Comparison of ENCODE assay signal across 1 cellular context in genomic region chr19:45864629-45865082, GRCh38.
TF ChIP-seq lines count a peak whose summit lies in the region.

No MANE protein-coding gene starts in this region.

TF ChIP-seq in HepG2, 621 proteins besides CTCF, POLR2A, EP300 and RAD21:
- TF ChIP-seq JUNB (CRISPR knock-in tag; IDR thresholded peaks at IDR 0.05; ENCODE audit: borderline replicate concordance) (0 out of 2 replicates have a peak, but pooled peaks have one; percentile 17), SP5 (CRISPR knock-in tag; IDR thresholded peaks at IDR 0.05; ENCODE audit: borderline replicate concordance, low read depth) (no peak), ZNF563 (CRISPR knock-in tag; IDR thresholded peaks at IDR 0.05) (no peak), PCBP2 (optimal IDR thresholded peaks at IDR 0.05; ENCODE audit: low read depth, low read length, poor library complexity, severe bottlenecking) (no peak), ZNF713 (CRISPR knock-in tag; IDR thresholded peaks at IDR 0.05) (0 out of 2 replicates have a peak, but pooled peaks have one; percentile 10), CREM (IDR thresholded peaks at IDR 0.05) (no peak), CREM (CRISPR knock-in tag; IDR thresholded peaks at IDR 0.05) (no peak), FOXK1 (CRISPR knock-in tag; IDR thresholded peaks at IDR 0.05; ENCODE audit: borderline replicate concordance, low read depth) (no peak), ZNF317 (CRISPR knock-in tag; IDR thresholded peaks at IDR 0.05) (0 out of 2 replicates have a peak, but pooled peaks have one; percentile 5), NFKB2 (CRISPR knock-in tag; IDR thresholded peaks at IDR 0.05; ENCODE audit: borderline replicate concordance) (no peak), BORCS8-MEF2B (CRISPR knock-in tag; IDR thresholded peaks at IDR 0.05) (0 out of 2 replicates have a peak, but pooled peaks have one; percentile 0), ZNF660 (CRISPR knock-in tag; IDR thresholded peaks at IDR 0.05; ENCODE audit: borderline replicate concordance, low read depth) (no peak), AHR (CRISPR knock-in tag; IDR thresholded peaks at IDR 0.05) (no peak), KMT2B (CRISPR knock-in tag; IDR thresholded peaks at IDR 0.05) (0 out of 2 replicates have a peak, but pooled peaks have one; percentile 14), JUND (CRISPR knock-in tag; IDR thresholded peaks at IDR 0.05) (no peak), ZNF546 (CRISPR knock-in tag; conservative IDR thresholded peaks at IDR 0.05) (peak; percentile 68; the same call in 1 of the 2 replicates), SMAD9 (CRISPR knock-in tag; IDR thresholded peaks at IDR 0.05) (no peak)
- TF ChIP-seq, protein P1, sequence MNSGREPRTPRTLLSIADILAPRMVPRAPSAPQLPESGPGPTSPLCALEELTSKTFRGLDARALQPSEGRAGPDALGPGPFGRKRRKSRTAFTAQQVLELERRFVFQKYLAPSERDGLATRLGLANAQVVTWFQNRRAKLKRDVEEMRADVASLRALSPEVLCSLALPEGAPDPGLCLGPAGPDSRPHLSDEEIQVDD (CRISPR knock-in tag; IDR thresholded peaks at IDR 0.05; ENCODE audit: borderline replicate concordance) = no peak
- TF ChIP-seq, protein P2, sequence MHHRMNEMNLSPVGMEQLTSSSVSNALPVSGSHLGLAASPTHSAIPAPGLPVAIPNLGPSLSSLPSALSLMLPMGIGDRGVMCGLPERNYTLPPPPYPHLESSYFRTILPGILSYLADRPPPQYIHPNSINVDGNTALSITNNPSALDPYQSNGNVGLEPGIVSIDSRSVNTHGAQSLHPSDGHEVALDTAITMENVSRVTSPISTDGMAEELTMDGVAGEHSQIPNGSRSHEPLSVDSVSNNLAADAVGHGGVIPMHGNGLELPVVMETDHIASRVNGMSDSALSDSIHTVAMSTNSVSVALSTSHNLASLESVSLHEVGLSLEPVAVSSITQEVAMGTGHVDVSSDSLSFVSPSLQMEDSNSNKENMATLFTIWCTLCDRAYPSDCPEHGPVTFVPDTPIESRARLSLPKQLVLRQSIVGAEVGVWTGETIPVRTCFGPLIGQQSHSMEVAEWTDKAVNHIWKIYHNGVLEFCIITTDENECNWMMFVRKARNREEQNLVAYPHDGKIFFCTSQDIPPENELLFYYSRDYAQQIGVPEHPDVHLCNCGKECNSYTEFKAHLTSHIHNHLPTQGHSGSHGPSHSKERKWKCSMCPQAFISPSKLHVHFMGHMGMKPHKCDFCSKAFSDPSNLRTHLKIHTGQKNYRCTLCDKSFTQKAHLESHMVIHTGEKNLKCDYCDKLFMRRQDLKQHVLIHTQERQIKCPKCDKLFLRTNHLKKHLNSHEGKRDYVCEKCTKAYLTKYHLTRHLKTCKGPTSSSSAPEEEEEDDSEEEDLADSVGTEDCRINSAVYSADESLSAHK (CRISPR knock-in tag; IDR thresholded peaks at IDR 0.05; ENCODE audit: borderline replicate concordance) = no peak
- TF ChIP-seq, protein P3, sequence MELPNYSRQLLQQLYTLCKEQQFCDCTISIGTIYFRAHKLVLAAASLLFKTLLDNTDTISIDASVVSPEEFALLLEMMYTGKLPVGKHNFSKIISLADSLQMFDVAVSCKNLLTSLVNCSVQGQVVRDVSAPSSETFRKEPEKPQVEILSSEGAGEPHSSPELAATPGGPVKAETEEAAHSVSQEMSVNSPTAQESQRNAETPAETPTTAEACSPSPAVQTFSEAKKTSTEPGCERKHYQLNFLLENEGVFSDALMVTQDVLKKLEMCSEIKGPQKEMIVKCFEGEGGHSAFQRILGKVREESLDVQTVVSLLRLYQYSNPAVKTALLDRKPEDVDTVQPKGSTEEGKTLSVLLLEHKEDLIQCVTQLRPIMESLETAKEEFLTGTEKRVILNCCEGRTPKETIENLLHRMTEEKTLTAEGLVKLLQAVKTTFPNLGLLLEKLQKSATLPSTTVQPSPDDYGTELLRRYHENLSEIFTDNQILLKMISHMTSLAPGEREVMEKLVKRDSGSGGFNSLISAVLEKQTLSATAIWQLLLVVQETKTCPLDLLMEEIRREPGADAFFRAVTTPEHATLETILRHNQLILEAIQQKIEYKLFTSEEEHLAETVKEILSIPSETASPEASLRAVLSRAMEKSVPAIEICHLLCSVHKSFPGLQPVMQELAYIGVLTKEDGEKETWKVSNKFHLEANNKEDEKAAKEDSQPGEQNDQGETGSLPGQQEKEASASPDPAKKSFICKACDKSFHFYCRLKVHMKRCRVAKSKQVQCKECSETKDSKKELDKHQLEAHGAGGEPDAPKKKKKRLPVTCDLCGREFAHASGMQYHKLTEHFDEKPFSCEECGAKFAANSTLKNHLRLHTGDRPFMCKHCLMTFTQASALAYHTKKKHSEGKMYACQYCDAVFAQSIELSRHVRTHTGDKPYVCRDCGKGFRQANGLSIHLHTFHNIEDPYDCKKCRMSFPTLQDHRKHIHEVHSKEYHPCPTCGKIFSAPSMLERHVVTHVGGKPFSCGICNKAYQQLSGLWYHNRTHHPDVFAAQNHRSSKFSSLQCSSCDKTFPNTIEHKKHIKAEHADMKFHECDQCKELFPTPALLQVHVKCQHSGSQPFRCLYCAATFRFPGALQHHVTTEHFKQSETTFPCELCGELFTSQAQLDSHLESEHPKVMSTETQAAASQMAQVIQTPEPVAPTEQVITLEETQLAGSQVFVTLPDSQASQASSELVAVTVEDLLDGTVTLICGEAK (IDR thresholded peaks at IDR 0.05) = no peak
- TF ChIP-seq, protein P3 (CRISPR knock-in tag; IDR thresholded peaks at IDR 0.05) = 0 out of 2 replicates have a peak, but pooled peaks have one; percentile 30
- TF ChIP-seq, protein P4, sequence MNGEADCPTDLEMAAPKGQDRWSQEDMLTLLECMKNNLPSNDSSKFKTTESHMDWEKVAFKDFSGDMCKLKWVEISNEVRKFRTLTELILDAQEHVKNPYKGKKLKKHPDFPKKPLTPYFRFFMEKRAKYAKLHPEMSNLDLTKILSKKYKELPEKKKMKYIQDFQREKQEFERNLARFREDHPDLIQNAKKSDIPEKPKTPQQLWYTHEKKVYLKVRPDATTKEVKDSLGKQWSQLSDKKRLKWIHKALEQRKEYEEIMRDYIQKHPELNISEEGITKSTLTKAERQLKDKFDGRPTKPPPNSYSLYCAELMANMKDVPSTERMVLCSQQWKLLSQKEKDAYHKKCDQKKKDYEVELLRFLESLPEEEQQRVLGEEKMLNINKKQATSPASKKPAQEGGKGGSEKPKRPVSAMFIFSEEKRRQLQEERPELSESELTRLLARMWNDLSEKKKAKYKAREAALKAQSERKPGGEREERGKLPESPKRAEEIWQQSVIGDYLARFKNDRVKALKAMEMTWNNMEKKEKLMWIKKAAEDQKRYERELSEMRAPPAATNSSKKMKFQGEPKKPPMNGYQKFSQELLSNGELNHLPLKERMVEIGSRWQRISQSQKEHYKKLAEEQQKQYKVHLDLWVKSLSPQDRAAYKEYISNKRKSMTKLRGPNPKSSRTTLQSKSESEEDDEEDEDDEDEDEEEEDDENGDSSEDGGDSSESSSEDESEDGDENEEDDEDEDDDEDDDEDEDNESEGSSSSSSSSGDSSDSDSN (CRISPR knock-in tag; IDR thresholded peaks at IDR 0.05) = 0 out of 2 replicates have a peak, but pooled peaks have one; percentile 7
